Comparison of ENCODE assay signal across 21 cellular contexts in genomic region chr4:40423735-40424134, GRCh38.
DNase-seq lines count a peak whose midpoint lies in the region; ATAC-seq, FAIRE-seq and TF ChIP-seq lines count a peak whose summit lies in the region.
"Had no signal": no experiment of that assay in that cellular context is flagged by ENCODE, and none has a peak within 500 bp of the region (broad histone marks: within the 10 kb centered on the region; RNA-seq: fewer than 3 reads in every experiment).

No MANE protein-coding gene starts in this region.

- 94% methylated on average over 3 of the region's 3 CpGs for whole genome bisulfite sequencing in HepG2 (ENCODE audit: low lambda C conversion rate)

- H3K27me3 Mint-ChIP-seq in Calu3 (ENCODE audit: unreplicated experiment), result no peaks in the 10 kb centered on the region

- in situ Hi-C loops in HepG2 (cut with HindIII; ENCODE audit: extremely low pct_ligation_motif_present, low pct_unique_long_range_greater_than_20kb), result no loop called here

- peak overlapping the region; percentile 67 for H3K27ac Mint-ChIP-seq in Calu3 (ENCODE audit: unreplicated experiment)

- TF ChIP-seq EP300 in HepG2 (IDR thresholded peaks at IDR 0.05; ENCODE audit: low read depth in 2 of 2, low read length in 2 of 2) (no peak), HepG2 (CRISPR knock-in tag; IDR thresholded peaks at IDR 0.05; ENCODE audit: borderline replicate concordance) (no peak)

- ATAC-seq in HepG2, result no peak
- no peak for ATAC-seq in HG03432 (IDR thresholded peaks at IDR 0.05; ENCODE audit: unreplicated experiment)
- ATAC-seq in left cardiac atrium, result no peak
- ATAC-seq: activated CD4-positive, CD25-positive, alpha-beta regulatory T cell treated with anti-CD3 and anti-CD28 coated beads, Interleukin-2, amount 50 U/mL, for 24 hours; body of pancreas; mucosa of descending colon had no signal

- H3K4me3 ChIP-seq in osteoblast (ENCODE audit: insufficient read depth, low read length) (no peak overlapping the region), HepG2 (replicated peaks in 1 of 3; ENCODE audit: insufficient read depth in 1 of 3, low read depth in 2 of 3, low read length in 3 of 3) (no peak overlapping the region)
- H3K4me3 ChIP-seq: body of pancreas, mucosa of descending colon had no signal

- H3K36me3 Mint-ChIP-seq in Calu3 (ENCODE audit: insufficient read depth, unreplicated experiment), result peaks cover 38% of the 10 kb centered on the region

- H3K27ac ChIP-seq in osteoblast (ENCODE audit: low read depth, low read length), result no peak overlapping the region
- no peak overlapping the region for H3K27ac ChIP-seq in HepG2 (ENCODE audit: extremely low read length, insufficient read depth, low read length)
- H3K27ac ChIP-seq: body of pancreas, C4-2B had no signal

- CTCF ChIA-PET in Calu3 (lab: Charles Lee) (no interaction called here), HepG2 (lab: Yijun Ruan, JAX; ENCODE audit: low intra/inter-chr PET ratio, low total read pairs) (no interaction called here)

- no peak overlapping the region for H3K4me3 Mint-ChIP-seq in Calu3 (ENCODE audit: low read depth, unreplicated experiment)

- BruUV-seq in Calu3 (replicated peaks; lab: Mats Ljungman, UMichigan) (no TSS peak), HepG2 (replicated peaks; lab: Mats Ljungman, UMichigan) (no TSS peak)

- no peaks in the 10 kb centered on the region for H4K20me1 ChIP-seq in osteoblast (ENCODE audit: insufficient read depth, low read length)
- no peaks in the 10 kb centered on the region for H4K20me1 ChIP-seq in HepG2 (ENCODE audit: insufficient read depth, low read length)

- peaks cover 25% of the 10 kb centered on the region for H3K4me1 Mint-ChIP-seq in Calu3 (ENCODE audit: low read depth, unreplicated experiment)

- H3K9ac ChIP-seq in HepG2 (ENCODE audit: insufficient read depth, low read depth, low read length), result no peak overlapping the region

- H2AFZ ChIP-seq in osteoblast (ENCODE audit: low read length), result no peak overlapping the region
- H2AFZ ChIP-seq in HepG2 (ENCODE audit: low read length), result no peak overlapping the region

- H3K27me3 ChIP-seq in osteoblast (ENCODE audit: insufficient read depth, low read length) (no peaks in the 10 kb centered on the region), HepG2 (ENCODE audit: control insufficient read depth in 1 of 2, insufficient read depth in 2 of 2, low read length in 2 of 2) (no peaks in the 10 kb centered on the region)
- H3K27me3 ChIP-seq: body of pancreas had no signal

- H3K9me3 Mint-ChIP-seq in Calu3 (ENCODE audit: low read depth, unreplicated experiment), result no peaks in the 10 kb centered on the region

- TF ChIP-seq POLR2A in HepG2 (IDR thresholded peaks at IDR 0.05; ENCODE audit: insufficient read depth in 1 of 2, low read depth in 2 of 2, low read length in 2 of 2), result no peak

- no peaks in the 10 kb centered on the region for H3K9me3 ChIP-seq in osteoblast (ENCODE audit: low read depth, low read length)
- H3K9me3 ChIP-seq in HepG2 (ENCODE audit: low read length), result no peaks in the 10 kb centered on the region
- H3K9me3 ChIP-seq: body of pancreas, mucosa of descending colon had no signal

- POLR2A ChIA-PET in HepG2 (lab: Yijun Ruan, JAX), result interaction anchor here (1.5 kb wide), 1 partner anchor 19 kb away, joined by 4 read pairs; no protein-coding TSS in a partner anchor

- H3K79me2 ChIP-seq in osteoblast (ENCODE audit: insufficient read depth, low read length) (no peaks in the 10 kb centered on the region), HepG2 (ENCODE audit: insufficient read depth, low read length) (no peaks in the 10 kb centered on the region)

- FAIRE-seq in HepG2 (lab: Jason Lieb, UNC), result no peak

- H3K4me1 ChIP-seq in osteoblast (ENCODE audit: insufficient read depth, low read length) (no peaks in the 10 kb centered on the region), HepG2 (ENCODE audit: insufficient read depth, low read length) (peaks cover 21% of the 10 kb centered on the region)

- TF ChIP-seq RAD21 in HepG2 (CRISPR knock-in tag; IDR thresholded peaks at IDR 0.05), result no peak

- no peak for TF ChIP-seq CTCF in Calu3 (IDR thresholded peaks at IDR 0.05; ENCODE audit: unreplicated experiment)
- TF ChIP-seq CTCF in osteoblast (IDR thresholded peaks at IDR 0.05; ENCODE audit: extremely low read depth, low read depth, low read length), result no peak
- TF ChIP-seq CTCF in HepG2 (CRISPR knock-in tag; IDR thresholded peaks at IDR 0.05), result no peak

- DNase-seq in Calu3, result no peak
- DNase-seq in NCI-H226, result peak; percentile 54
- peak; percentile 3 for DNase-seq in fibroblast of gingiva (ENCODE audit: low read depth)
- peak; percentile 55 for DNase-seq in osteoblast (ENCODE audit: insufficient read length, low spot score, missing footprints)
- DNase-seq in effector CD4-positive, alpha-beta T cell, result no peak
- DNase-seq in HepG2 (ENCODE audit: low spot score), result no peak
- no peak for DNase-seq in left cardiac atrium
- DNase-seq: activated gamma-delta T cell treated with Interleukin-2 at 50 U/mL for 16 hours; body of pancreas; dermis blood vessel endothelial cell; DMS53; erythroblast; hippocampal formation; mucosa of descending colon; NCI-H1105; NCI-H2227 treated with DMSO at 0.1 percent for 48 hours; SIG-M5; stimulated activated CD4-positive, alpha-beta T cell treated with anti-CD3 and anti-CD28 coated beads, Interleukin-4, amount 100 ng/mL, for 4 hours had no signal

- intact Hi-C loops in Calu3 (cut with micrococcal nuclease; ENCODE audit: unreplicated experiment) (no loop called here), HepG2 (cut with micrococcal nuclease; ENCODE audit: unreplicated experiment) (no loop called here), left cardiac atrium (cut with DNase I) (no loop called here)

- H3K4me2 ChIP-seq in osteoblast (ENCODE audit: insufficient read depth, low read length) (no peak overlapping the region), HepG2 (ENCODE audit: low read depth, low read length) (no peak overlapping the region)

- H3K36me3 ChIP-seq in osteoblast (ENCODE audit: insufficient read depth, low read length), result no peaks in the 10 kb centered on the region
- H3K36me3 ChIP-seq in HepG2 (replicated peaks in 1 of 2; ENCODE audit: control insufficient read depth in 1 of 2, insufficient read depth in 2 of 2, low read length in 2 of 2), result no peaks in the 10 kb centered on the region

TF ChIP-seq in HepG2, 621 proteins besides CTCF, POLR2A, EP300 and RAD21 (continues in another document):
- TF ChIP-seq GLI4 (CRISPR knock-in tag; IDR thresholded peaks at IDR 0.05; ENCODE audit: borderline replicate concordance), result no peak
- TF ChIP-seq KLF15 (CRISPR knock-in tag; IDR thresholded peaks at IDR 0.05; ENCODE audit: borderline replicate concordance), result no peak
- TF ChIP-seq ZNF136 (CRISPR knock-in tag; IDR thresholded peaks at IDR 0.05; ENCODE audit: low read depth), result no peak
- no peak for TF ChIP-seq ZSCAN25 (CRISPR knock-in tag; IDR thresholded peaks at IDR 0.05)
- no peak for TF ChIP-seq CSRNP2 (CRISPR knock-in tag; conservative IDR thresholded peaks at IDR 0.05; ENCODE audit: low read depth)
- TF ChIP-seq NFATC3 (CRISPR knock-in tag; IDR thresholded peaks at IDR 0.05), result no peak
- TF ChIP-seq STAT6 (CRISPR knock-in tag; IDR thresholded peaks at IDR 0.05; ENCODE audit: borderline replicate concordance), result no peak
- TF ChIP-seq MBNL3 (CRISPR knock-in tag; conservative IDR thresholded peaks at IDR 0.05), result no peak
- no peak for TF ChIP-seq ZFP36 (IDR thresholded peaks at IDR 0.05; ENCODE audit: borderline replicate concordance, low read depth, low read length, partially characterized antibody)
- TF ChIP-seq MZF1 (CRISPR knock-in tag; IDR thresholded peaks at IDR 0.05; ENCODE audit: borderline replicate concordance), result no peak
- no peak for TF ChIP-seq BCL3 (CRISPR knock-in tag; IDR thresholded peaks at IDR 0.05)
- no peak for TF ChIP-seq ZNF253 (CRISPR knock-in tag; IDR thresholded peaks at IDR 0.05; ENCODE audit: borderline replicate concordance)
- no peak for TF ChIP-seq KAT7 (CRISPR knock-in tag; IDR thresholded peaks at IDR 0.05; ENCODE audit: borderline replicate concordance)

Comparison
In these comparisons a context has a peak if more than half of its experiments do, and no peak if none do; other contexts are left out.
1. DNase-seq: peak in NCI-H226 (single experiment), fibroblast of gingiva (single experiment) and osteoblast (single experiment); none in Calu3 (single experiment), effector CD4-positive, alpha-beta T cell (single experiment), HepG2 (single experiment) and left cardiac atrium (single experiment).